Comparison of ENCODE assay signal across 10 cellular contexts in genomic region chr5:40842351-40842750, GRCh38. TPM values are rescaled to one million over a fixed set of nuclear protein-coding genes. Genes with fewer than 3 reads are reported as not detected.
DNase-seq lines count a peak whose midpoint lies in the region; ATAC-seq and TF ChIP-seq lines count a peak whose summit lies in the region.
"Had no signal": no experiment of that assay in that cellular context is flagged by ENCODE, and none has a peak within 500 bp of the region (broad histone marks: within the 10 kb centered on the region; RNA-seq: fewer than 3 reads in every experiment).

No MANE protein-coding gene starts in this region.

- H3K4me1 Mint-ChIP-seq in endothelial cell (ENCODE audit: unreplicated experiment) = peaks cover 8% of the 10 kb centered on the region

- H3K4me3 ChIP-seq in SJSA1 (peak overlapping the region; percentile 40; the same call in 1 of the 2 replicates), fibroblast of the aortic adventitia (ENCODE audit: low read depth, low read length) (peak overlapping the region; percentile 69), sigmoid colon (peak overlapping the region in 3 of 4 donors; percentile 28 to 35 (median 31))

- no peaks in the 10 kb centered on the region for H3K27me3 ChIP-seq in SJSA1 (replicated peaks)
- no peaks in the 10 kb centered on the region for H3K27me3 ChIP-seq in sigmoid colon

- H3K27ac ChIP-seq in SJSA1 (no peak overlapping the region), sigmoid colon (peak overlapping the region in 2 of 4 donors; percentile 50 to 69)

- H3K9me3 ChIP-seq in SJSA1 (replicated peaks) (no peaks in the 10 kb centered on the region), sigmoid colon (no peaks in the 10 kb centered on the region)

- no peaks in the 10 kb centered on the region for H3K36me3 Mint-ChIP-seq in endothelial cell (ENCODE audit: low read depth, unreplicated experiment)

- no peaks in the 10 kb centered on the region for H3K9me3 Mint-ChIP-seq in endothelial cell (ENCODE audit: unreplicated experiment)

- TF ChIP-seq EP300 in sigmoid colon (IDR thresholded peaks at IDR 0.05) = no peak

- TF ChIP-seq POLR2A in sigmoid colon (IDR thresholded peaks at IDR 0.05) = no peak

- DNase-seq in ELR (ENCODE audit: low read depth) (peak; percentile 77), SJSA1 (ENCODE audit: low read depth in 1 of 2, low spot score in 2 of 2) (no peak), fibroblast of the aortic adventitia (ENCODE audit: low read depth) (peak; percentile 51), sigmoid colon (no peak), endothelial cell (ENCODE audit: low spot score) (no peak)
- DNase-seq: NCI-H146; stimulated activated CD4-positive, alpha-beta T cell treated with anti-CD3 and anti-CD28 coated beads, Interleukin-4, amount 100 ng/mL, for 1 hour had no signal

- H3K4me1 ChIP-seq in SJSA1 (replicated peaks) (peaks cover 11% of the 10 kb centered on the region), sigmoid colon (no peaks in the 10 kb centered on the region)

- H3K27ac Mint-ChIP-seq in endothelial cell (ENCODE audit: unreplicated experiment) = no peak overlapping the region

- no peak overlapping the region for H3K4me3 Mint-ChIP-seq in endothelial cell (ENCODE audit: unreplicated experiment)

- intact Hi-C loops in sigmoid colon (cut with DNase I) = no loop called here

- ATAC-seq in HG02970 (IDR thresholded peaks at IDR 0.05; ENCODE audit: low FRiP score, unreplicated experiment) = no peak
- no peak for ATAC-seq in GM18870 (IDR thresholded peaks at IDR 0.05; ENCODE audit: unreplicated experiment)
- no peak for ATAC-seq in HG02885 (IDR thresholded peaks at IDR 0.05; ENCODE audit: poor library complexity, unreplicated experiment)

- H3K27me3 Mint-ChIP-seq in endothelial cell (ENCODE audit: unreplicated experiment) = no peaks in the 10 kb centered on the region

- WGBS in sigmoid colon, 2 donors = 73 to 79% methylated on average over 2 of the region's 2 CpGs

- H3K36me3 ChIP-seq in SJSA1 (no peaks in the 10 kb centered on the region), sigmoid colon (no peaks in the 10 kb centered on the region)

- TF ChIP-seq CTCF in fibroblast of the aortic adventitia (IDR thresholded peaks at IDR 0.05; ENCODE audit: insufficient read depth, low read length) (no peak), sigmoid colon (IDR thresholded peaks at IDR 0.05) (no peak), endothelial cell (IDR thresholded peaks at IDR 0.05; ENCODE audit: unreplicated experiment) (no peak)

RNA-seq across cellular contexts. Expression of gene CARD6, which starts 1.2 kb away (rescaled TPM):
- 4.3 and 6.6 TPM in 2 replicates for total RNA-seq in SJSA1 (2014; rRNA removed; shearing (Covaris generic))
- total RNA-seq in fibroblast of the aortic adventitia (ENCODE audit: low replicate concordance) = 24.2 and 34.3 TPM in 2 replicates
- total RNA-seq in sigmoid colon = 10 to 100 TPM in 2 of 4 donors, 1 to 10 TPM in 2; 4.1 to 12.2 (median 9.4) TPM
- polyA plus RNA-seq in sigmoid colon = 1 to 10 TPM; 1.4 to 4.8 (median 2.8) TPM
- 3.7 TPM for total RNA-seq in endothelial cell (ENCODE audit: unreplicated experiment)

RNA-seq across cellular contexts. Expression of gene RPL37, which starts 7.3 kb away (rescaled TPM):
- 145 and 281 TPM in 2 replicates for total RNA-seq in SJSA1 (2014; rRNA removed; shearing (Covaris generic))
- total RNA-seq in fibroblast of the aortic adventitia (ENCODE audit: low replicate concordance) (164 and 642 TPM in 2 replicates), sigmoid colon (100 to 1,000 TPM; 120 to 170 (median 149) TPM), endothelial cell (ENCODE audit: unreplicated experiment) (1,272 TPM)
- polyA plus RNA-seq in sigmoid colon = 1,000 to 10,000 TPM; 1,182 to 2,184 (median 1,251) TPM

RNA-seq across cellular contexts. Expression of gene PRKAA1, which starts 44.2 kb away (rescaled TPM):
- total RNA-seq in SJSA1 (2014; rRNA removed; shearing (Covaris generic)) = 106 and 113 TPM in 2 replicates
- total RNA-seq in fibroblast of the aortic adventitia (ENCODE audit: low replicate concordance) (115 and 154 TPM in 2 replicates), sigmoid colon (10 to 100 TPM; 63.4 to 98.4 (median 86.7) TPM), endothelial cell (ENCODE audit: unreplicated experiment) (95.4 TPM)
- 10 to 100 TPM; 27.0 to 34.4 (median 29.3) TPM for polyA plus RNA-seq in sigmoid colon

Comparison
In these comparisons a context has a peak if more than half of its experiments do, and no peak if none do; other contexts are left out.
1. DNase-seq: peak in ELR (single experiment) and fibroblast of the aortic adventitia (single experiment); none in SJSA1 (0 of 2), sigmoid colon (single experiment) and endothelial cell (single experiment).
2. Peak in every context shown above with its lines, with median percentiles within 50 percentile points of each other: H3K4me3 ChIP-seq.